19 cellular contexts compared by ENCODE assay signal in the genomic region with DNA sequence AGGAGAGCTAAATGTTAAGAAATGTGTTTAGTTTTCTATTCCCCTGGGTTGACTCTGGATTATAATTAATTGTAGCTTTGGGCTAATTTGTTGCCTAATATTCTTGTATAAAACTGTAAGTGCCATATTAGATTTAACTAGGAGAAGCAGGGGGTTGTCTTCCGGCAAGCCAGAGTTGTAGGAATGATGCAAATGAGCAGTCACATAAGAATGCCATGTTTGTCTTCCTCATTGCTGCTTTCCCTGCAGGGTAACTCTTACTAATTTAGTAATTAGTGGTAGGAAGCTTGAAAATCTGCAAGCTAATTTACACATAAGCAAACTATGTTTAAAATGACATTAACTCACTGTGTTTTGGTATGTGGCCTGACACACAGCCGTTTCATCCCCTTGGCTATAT.
DNase-seq lines count a peak whose midpoint lies in the region; ATAC-seq and TF ChIP-seq lines count a peak whose summit lies in the region.
"Had no signal": no experiment of that assay in that cellular context is flagged by ENCODE, and none has a peak within 500 bp of the region (broad histone marks: within the 10 kb centered on the region; RNA-seq: fewer than 3 reads in every experiment).

No MANE protein-coding gene starts in this region.

- ATAC-seq in RWPE2 (ENCODE audit: low read depth), result no peak
- ATAC-seq: activated CD4-positive, alpha-beta T cell treated with anti-CD3 and anti-CD28 coated beads for 36 hours; activated CD8-positive, alpha-beta memory T cell treated with anti-CD3 and anti-CD28 coated beads, Interleukin-2, amount 10 ng/mL, durations not matched to agents 7 days and 5 days; activated T-helper 17 cell treated with anti-CD3 and anti-CD28 coated beads, Interleukin-2, amount 50 U/mL, for 72 hours; esophagus mucosa; HCT116; stimulated activated naive CD8-positive, alpha-beta T cell treated with anti-CD3 and anti-CD28 coated beads, Interleukin-15, amount 100 ng/mL, for 72 hours had no signal

- DNase-seq in ELR (ENCODE audit: low read depth) (peak; percentile 18), RWPE2 (ENCODE audit: low spot score) (no peak), fibroblast of lung (ENCODE audit: low read depth in 2 of 2) (peak in 1 of 2 donors; percentile 62), non-pigmented ciliary epithelial cell (ENCODE audit: low read depth) (peak; percentile 9), NCI-H187 treated with DMSO at 0.1 percent for 48 hours (lab: John Stamatoyannopoulos, UW) (no peak), NCI-H1930 (lab: John Stamatoyannopoulos, UW) (no peak), HT-29 (ENCODE audit: low spot score) (no peak), NCI-H226 (no peak)
- DNase-seq: activated CD4-positive, alpha-beta T cell treated with anti-CD3 and anti-CD28 coated beads for 36 hours; activated CD8-positive, alpha-beta memory T cell treated with anti-CD3 and anti-CD28 coated beads, Interleukin-2, amount 10 ng/mL, durations not matched to agents 7 days and 5 days; activated naive CD8-positive, alpha-beta T cell treated with anti-CD3 and anti-CD28 coated beads, Interleukin-2, amount 10 ng/mL, durations not matched to agents 7 days and 5 days; dorsolateral prefrontal cortex; head of caudate nucleus; ovary; stimulated activated naive CD8-positive, alpha-beta T cell treated with anti-CD3 and anti-CD28 coated beads, Interleukin-15, amount 100 ng/mL, for 72 hours; transverse colon had no signal

- H4K20me1 ChIP-seq in fibroblast of lung (ENCODE audit: control insufficient read depth, extremely low read depth, insufficient read depth, low read length), result no peaks in the 10 kb centered on the region

- H3K4me1 ChIP-seq in RWPE2 (ENCODE audit: insufficient read depth, poor library complexity, severe bottlenecking) (peaks cover 5% of the 10 kb centered on the region), fibroblast of lung (ENCODE audit: control insufficient read depth, extremely low read depth, insufficient read depth, low read length) (no peaks in the 10 kb centered on the region)
- H3K4me1 ChIP-seq: transverse colon had no signal

- no peak overlapping the region for H2AFZ ChIP-seq in fibroblast of lung (ENCODE audit: low read length)

- no peak overlapping the region for H3K9ac ChIP-seq in fibroblast of lung (ENCODE audit: insufficient read depth, low read length)

- no peaks in the 10 kb centered on the region for H3K36me3 ChIP-seq in RWPE2 (ENCODE audit: low read depth)
- H3K36me3 ChIP-seq in fibroblast of lung (ENCODE audit: control insufficient read depth, insufficient read depth, low read length), result no peaks in the 10 kb centered on the region
- H3K36me3 ChIP-seq: ovary, transverse colon had no signal

- H3K27me3 ChIP-seq in RWPE2 (ENCODE audit: insufficient read depth, poor library complexity, severe bottlenecking) (no peaks in the 10 kb centered on the region), fibroblast of lung (ENCODE audit: control insufficient read depth, insufficient read depth, low read length) (no peaks in the 10 kb centered on the region)
- H3K27me3 ChIP-seq: ovary, transverse colon had no signal

- H3K4me3 ChIP-seq in RWPE2 (ENCODE audit: severe bottlenecking) (no peak overlapping the region), fibroblast of lung (replicated peaks in 1 of 4; ENCODE audit: control extremely low read depth in 1 of 4, insufficient read depth in 1 of 4, low read depth in 3 of 4, low read length in 4 of 4) (no peak overlapping the region)
- H3K4me3 ChIP-seq: dorsolateral prefrontal cortex, ovary, transverse colon had no signal

- H3K9me3 ChIP-seq in RWPE2 (ENCODE audit: severe bottlenecking) (no peaks in the 10 kb centered on the region), fibroblast of lung (ENCODE audit: control insufficient read depth, insufficient read depth, low read depth, low read length) (no peaks in the 10 kb centered on the region)
- H3K9me3 ChIP-seq: ovary, transverse colon had no signal

- H3K79me2 ChIP-seq in fibroblast of lung (ENCODE audit: control insufficient read depth, insufficient read depth, low read length), result no peaks in the 10 kb centered on the region

- peak overlapping the region; percentile 30 for H3K4me2 ChIP-seq in fibroblast of lung (ENCODE audit: extremely low read depth, insufficient read depth, low read length)

- H3K27ac ChIP-seq in RWPE2 (ENCODE audit: poor library complexity, severe bottlenecking) (peak overlapping the region; percentile 36), fibroblast of lung (ENCODE audit: insufficient read depth, low read length) (no peak overlapping the region)
- H3K27ac ChIP-seq: dorsolateral prefrontal cortex, ovary, transverse colon had no signal

- TF ChIP-seq CTCF in RWPE2 (IDR thresholded peaks at IDR 0.05; ENCODE audit: poor library complexity, severe bottlenecking) (no peak), fibroblast of lung (conservative IDR thresholded peaks at IDR 0.05 in 1 of 2, IDR thresholded peaks at IDR 0.05 in 1 of 2; ENCODE audit: low read depth in 1 of 2, low read length in 2 of 2) (no peak)

Comparison
In these comparisons a context has a peak if more than half of its experiments do, and no peak if none do; other contexts are left out.
1. DNase-seq: peak in ELR (single experiment) and non-pigmented ciliary epithelial cell (single experiment); none in RWPE2 (single experiment), NCI-H187 treated with DMSO at 0.1 percent for 48 hours (single experiment), NCI-H1930 (0 of 2), HT-29 (single experiment) and NCI-H226 (single experiment).